ENCODE assay signal across 8 cellular contexts in genomic region chr11:78472382-78472781, GRCh38.
"Had no signal": no experiment of that assay in that cellular context is flagged by ENCODE, and none has a peak within 500 bp of the region (broad histone marks: within the 10 kb centered on the region; RNA-seq: fewer than 3 reads in every experiment).

No MANE protein-coding gene starts in this region.

- FAIRE-seq: H1, H54 had no signal

- H3K4me3 ChIP-seq: GM23338 had no signal

- H3K4me3 Mint-ChIP-seq: GM23338, H9, IgD-negative memory B cell had no signal

- DNase-seq: H9, HCEC 1CT, KG1 had no signal

- H2AFZ ChIP-seq: GM23338 had no signal

- H3K9me3 Mint-ChIP-seq: GM23338 had no signal

- H3K4me2 ChIP-seq: GM23338 had no signal

- ATAC-seq: GM23338 had no signal

- H3K27me3 Mint-ChIP-seq: IgD-negative memory B cell had no signal

- H3K27ac Mint-ChIP-seq: GM23338 had no signal

- H3K27ac ChIP-seq: HL-60 had no signal
